ENCODE assay signal across 22 cellular contexts in the genomic region with DNA sequence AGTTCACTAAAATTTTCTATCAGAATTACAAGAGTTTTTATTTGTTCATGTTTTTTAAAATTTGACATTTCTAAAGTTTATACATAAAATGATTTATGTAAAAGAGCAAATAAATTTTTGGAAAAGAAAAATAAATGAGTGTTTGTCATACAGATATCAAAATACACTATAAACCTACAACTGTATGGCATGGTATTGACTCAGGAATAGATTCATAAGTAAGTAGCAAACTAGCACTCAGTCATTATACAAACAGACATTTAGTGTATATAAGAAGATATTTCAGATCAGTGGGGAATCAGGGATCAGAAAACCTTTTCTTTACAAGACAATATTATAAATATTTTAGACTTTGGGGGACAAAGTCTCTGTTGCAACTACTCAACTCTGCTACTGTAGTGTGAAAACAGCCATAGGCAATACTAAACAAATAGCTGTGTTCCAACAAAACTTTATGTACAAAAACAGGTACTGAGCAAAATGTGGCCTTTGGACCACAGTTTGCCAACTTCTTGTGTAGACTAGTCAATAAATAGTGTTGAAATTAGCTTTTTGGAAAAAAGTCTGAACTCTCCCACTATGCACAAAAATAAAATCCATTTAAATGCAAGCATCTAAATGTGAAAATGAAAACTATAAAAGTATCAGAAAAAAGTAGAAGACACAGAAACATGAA.
"Had no signal": no experiment of that assay in that cellular context is flagged by ENCODE, and none has a peak within 500 bp of the region (broad histone marks: within the 10 kb centered on the region; RNA-seq: fewer than 3 reads in every experiment).

No MANE protein-coding gene starts in this region.

- H3K27ac ChIP-seq: coronary artery, dorsolateral prefrontal cortex, esophagus muscularis mucosa, foreskin keratinocyte, gastroesophageal sphincter, heart left ventricle, hepatocyte, left ventricle myocardium inferior had no signal

- H3K27me3 ChIP-seq: dorsolateral prefrontal cortex, esophagus muscularis mucosa, foreskin keratinocyte, gastroesophageal sphincter, heart left ventricle, hepatocyte had no signal

- H3K36me3 ChIP-seq: esophagus muscularis mucosa, gastroesophageal sphincter, heart left ventricle, left ventricle myocardium inferior had no signal

- FAIRE-seq: colon, endothelial cell of umbilical vein, kidney had no signal

- DNase-seq: dermis blood vessel endothelial cell; dorsolateral prefrontal cortex; effector CD4-positive, alpha-beta T cell; effector memory CD4-positive, alpha-beta T cell; foreskin keratinocyte; heart left ventricle; hypothalamus; immature natural killer cell; islet precursor cell; kidney; kidney glomerular epithelial cell; left ventricle myocardium inferior; mammary epithelial cell; mesendoderm; midbrain had no signal

- ATAC-seq: foreskin keratinocyte, gastroesophageal sphincter, heart left ventricle had no signal

- H3K4me1 ChIP-seq: esophagus muscularis mucosa, gastroesophageal sphincter, heart left ventricle, left ventricle myocardium inferior had no signal

- H3K9me3 ChIP-seq: esophagus muscularis mucosa, gastroesophageal sphincter, heart left ventricle, left ventricle myocardium inferior had no signal

- H3K4me3 ChIP-seq: coronary artery, dorsolateral prefrontal cortex, esophagus muscularis mucosa, gastroesophageal sphincter, heart left ventricle, hepatocyte, left ventricle myocardium inferior, lung had no signal
